10 cellular contexts compared by ENCODE assay signal in the genomic region with DNA sequence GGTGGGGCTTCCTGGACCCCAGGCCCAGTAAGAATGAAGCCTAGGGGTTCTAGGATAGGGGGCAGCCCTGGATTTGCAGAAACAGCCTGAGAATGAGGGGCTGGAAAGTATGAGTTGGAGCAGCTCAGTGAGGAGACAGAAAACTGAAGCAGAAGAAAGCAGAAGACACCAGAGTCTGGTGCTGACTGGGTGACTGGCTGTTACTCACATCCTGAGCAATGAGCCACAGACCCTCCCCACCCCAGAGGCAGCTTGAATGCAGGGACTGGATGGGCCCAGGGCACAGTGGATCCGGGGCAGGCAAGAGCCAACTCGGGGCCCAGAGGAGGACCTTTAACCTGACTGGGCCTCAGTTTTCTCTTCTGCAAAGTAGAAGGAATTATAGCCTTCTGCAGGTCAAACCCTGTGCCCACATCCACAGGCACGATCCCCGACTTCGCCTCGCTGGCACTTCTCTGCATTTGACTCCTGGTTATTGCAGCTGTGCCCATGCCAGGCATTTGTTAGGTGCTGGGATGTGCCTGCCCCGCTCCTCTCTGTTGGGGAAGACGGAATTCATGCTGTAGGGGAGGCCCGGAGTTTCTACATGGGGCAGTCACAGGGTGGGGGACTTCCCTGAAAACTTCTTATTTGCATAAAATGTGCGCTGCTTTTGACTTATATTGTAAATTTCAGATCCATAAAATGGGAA. TPM values are rescaled to one million over a fixed set of nuclear protein-coding genes. Genes with fewer than 3 reads are reported as not detected.
DNase-seq lines count a peak whose midpoint lies in the region; ATAC-seq, FAIRE-seq and TF ChIP-seq lines count a peak whose summit lies in the region.
"Had no signal": no experiment of that assay in that cellular context is flagged by ENCODE, and none has a peak within 500 bp of the region (broad histone marks: within the 10 kb centered on the region; RNA-seq: fewer than 3 reads in every experiment).

No MANE protein-coding gene starts in this region.

- no peaks in the 10 kb centered on the region for H3K4me1 ChIP-seq in kidney (ENCODE audit: control insufficient read depth in 1 of 2, insufficient read depth in 1 of 2, low read depth in 1 of 2, low read length in 2 of 2)
- H3K4me1 ChIP-seq: spleen had no signal

- no peaks in the 10 kb centered on the region for H3K27me3 Mint-ChIP-seq in memory B cell

- intact Hi-C loops in kidney (cut with DNase I), result no loop called here

- H3K9me3 Mint-ChIP-seq in memory B cell, result no peaks in the 10 kb centered on the region

- H3K27ac Mint-ChIP-seq in memory B cell, result no peak overlapping the region

- DNase-seq in RCC 7860 (ENCODE audit: low spot score) (peak; percentile 64), memory B cell (ENCODE audit: low spot score in 2 of 2) (no peak), amniotic stem cell (lab: John Stamatoyannopoulos, UW) (no peak), kidney (no peak), NCI-H187 (lab: John Stamatoyannopoulos, UW) (no peak), RKO (ENCODE audit: low spot score) (no peak)
- DNase-seq: activated CD4-positive, CD25-positive, alpha-beta regulatory T cell treated with anti-CD3 and anti-CD28 coated beads, Interleukin-2, amount 50 U/mL, for 72 hours; spleen had no signal

- peak; percentile 64 for FAIRE-seq in RCC 7860 (lab: Jason Lieb, UNC)
- no peak for FAIRE-seq in kidney (lab: Jason Lieb, UNC)

- H3K36me3 ChIP-seq in kidney (ENCODE audit: control insufficient read depth in 1 of 2, insufficient read depth in 2 of 2, low read length in 2 of 2), result no peaks in the 10 kb centered on the region
- H3K36me3 ChIP-seq: spleen had no signal

- H3K9ac ChIP-seq in kidney (ENCODE audit: low read length in 2 of 2), result no peak overlapping the region

- TF ChIP-seq CTCF in kidney (IDR thresholded peaks at IDR 0.05; ENCODE audit: borderline replicate concordance, extremely low read depth, insufficient read depth), result no peak

- H3K4me3 ChIP-seq in kidney (ENCODE audit: low read length in 2 of 2), result no peak overlapping the region
- H3K4me3 ChIP-seq: spleen had no signal

- H3K4me1 Mint-ChIP-seq in memory B cell, result peaks cover 19% of the 10 kb centered on the region

- H3K9me3 ChIP-seq in kidney (ENCODE audit: control insufficient read depth in 1 of 2, low read length in 2 of 2), result no peaks in the 10 kb centered on the region
- H3K9me3 ChIP-seq: spleen had no signal

- H3K4me3 Mint-ChIP-seq in memory B cell, result no peak overlapping the region

- no peaks in the 10 kb centered on the region for H3K36me3 Mint-ChIP-seq in memory B cell

- no peak overlapping the region for H3K27ac ChIP-seq in kidney (ENCODE audit: low read depth in 2 of 2, low read length in 2 of 2)
- H3K27ac ChIP-seq: spleen had no signal

- peak; percentile 48 for ATAC-seq in GM18498 (IDR thresholded peaks at IDR 0.05; ENCODE audit: unreplicated experiment)
- ATAC-seq in GM21825 (IDR thresholded peaks at IDR 0.05; ENCODE audit: unreplicated experiment), result peak; percentile 34
- ATAC-seq in memory B cell (ENCODE audit: low read depth), result peak; percentile 64

RNA-seq across cellular contexts. Expression of gene STEAP3, which starts 8.5 kb away (rescaled TPM):
- 25.4 TPM for total RNA-seq in kidney
- 6.7 TPM for polyA plus RNA-seq in kidney (ENCODE audit: insufficient read depth, low read depth, low replicate concordance)
